In genomic region chr1:170881268-170882265, GRCh38 we compare ENCODE assay signal across 9 cellular contexts. TPM values are rescaled to one million over a fixed set of nuclear protein-coding genes. Genes with fewer than 3 reads are reported as not detected.
DNase-seq lines count a peak whose midpoint lies in the region; ATAC-seq and TF ChIP-seq lines count a peak whose summit lies in the region.
"Had no signal": no experiment of that assay in that cellular context is flagged by ENCODE, and none has a peak within 500 bp of the region (broad histone marks: within the 10 kb centered on the region; RNA-seq: fewer than 3 reads in every experiment).

No MANE protein-coding gene starts in this region.

- no peaks in the 10 kb centered on the region for H3K36me3 ChIP-seq in ACC112 (ENCODE audit: insufficient read depth, low read length)
- H3K36me3 ChIP-seq in GM23248 (ENCODE audit: low read depth): no peaks in the 10 kb centered on the region
- no peaks in the 10 kb centered on the region for H3K36me3 ChIP-seq in PC-9 (ENCODE audit: low read depth)
- no peaks in the 10 kb centered on the region for H3K36me3 ChIP-seq in subcutaneous abdominal adipose tissue (ENCODE audit: control insufficient read depth in 5 of 5, insufficient read depth in 5 of 5, low read length in 5 of 5)

- H3K4me2 ChIP-seq in GM23248 (ENCODE audit: unreplicated experiment): peak overlapping the region; percentile 48
- H3K4me2 ChIP-seq in PC-9: no peak overlapping the region; the same call in 1 of the 2 replicates

- H3K4me3 Mint-ChIP-seq in stimulated activated effector memory CD8-positive, alpha-beta T cell treated with anti-CD3 and anti-CD28 coated beads, Interleukin-12 subunit alpha, Interleukin-12 subunit beta, amount 100 ng/mL, for 72 hours: no peak overlapping the region
- H3K4me3 Mint-ChIP-seq: activated naive CD8-positive, alpha-beta T cell had no signal

- H3K27me3 ChIP-seq in ACC112 (ENCODE audit: insufficient read depth, low read length) (no peaks in the 10 kb centered on the region), GM23248 (replicated peaks; ENCODE audit: insufficient read depth) (no peaks in the 10 kb centered on the region), PC-9 (ENCODE audit: insufficient read depth, low read depth) (no peaks in the 10 kb centered on the region), subcutaneous abdominal adipose tissue (ENCODE audit: control insufficient read depth in 5 of 5, insufficient read depth in 4 of 5, low read length in 5 of 5) (no peaks in the 10 kb centered on the region)

- BruUV-seq in PC-9 (replicated peaks; lab: Mats Ljungman, UMichigan): no TSS peak

- CTCF ChIA-PET in PC-9 (lab: Charles Lee): no interaction called here

- WGBS in GM23248 (ENCODE audit: low coverage in 1 of 2, low lambda C conversion rate in 2 of 2, missing lambda C conversion rate in 2 of 2), 2 experiments: 7 to 8% methylated on average over 5 of the region's 5 CpGs

- peak overlapping the region; percentile 35 for H2AFZ ChIP-seq in ACC112 (ENCODE audit: low read length, unreplicated experiment)
- H2AFZ ChIP-seq in GM23248: peak overlapping the region; percentile 68
- H2AFZ ChIP-seq in PC-9: no peak overlapping the region

- in situ Hi-C loops in GM23248 (cut with MboI): no loop called here

- H3K27ac Mint-ChIP-seq in stimulated activated effector memory CD8-positive, alpha-beta T cell treated with anti-CD3 and anti-CD28 coated beads, Interleukin-12 subunit alpha, Interleukin-12 subunit beta, amount 100 ng/mL, for 72 hours: no peak overlapping the region
- H3K27ac Mint-ChIP-seq: activated naive CD8-positive, alpha-beta T cell had no signal

- TF ChIP-seq CTCF in PC-9 (conservative IDR thresholded peaks at IDR 0.05): peak; percentile 63
- peak; percentile 44 for TF ChIP-seq CTCF in foreskin fibroblast (IDR thresholded peaks at IDR 0.05; ENCODE audit: low read depth, low read length)

- H3K9me3 Mint-ChIP-seq in stimulated activated effector memory CD8-positive, alpha-beta T cell treated with anti-CD3 and anti-CD28 coated beads, Interleukin-12 subunit alpha, Interleukin-12 subunit beta, amount 100 ng/mL, for 72 hours: peaks cover 4% of the 10 kb centered on the region

- peaks cover 22% of the 10 kb centered on the region for H3K4me1 ChIP-seq in ACC112 (ENCODE audit: control insufficient read depth, insufficient read depth, low read length, unreplicated experiment)
- H3K4me1 ChIP-seq in GM23248 (ENCODE audit: insufficient read depth): peaks cover 33% of the 10 kb centered on the region
- no peaks in the 10 kb centered on the region for H3K4me1 ChIP-seq in PC-9 (replicated peaks; ENCODE audit: insufficient read depth)
- no peaks in the 10 kb centered on the region for H3K4me1 ChIP-seq in subcutaneous abdominal adipose tissue (ENCODE audit: control insufficient read depth in 5 of 5, insufficient read depth in 5 of 5, low read length in 5 of 5)

- H3K4me1 Mint-ChIP-seq in stimulated activated effector memory CD8-positive, alpha-beta T cell treated with anti-CD3 and anti-CD28 coated beads, Interleukin-12 subunit alpha, Interleukin-12 subunit beta, amount 100 ng/mL, for 72 hours: no peaks in the 10 kb centered on the region

- intact Hi-C loops in PC-9 (cut with micrococcal nuclease; ENCODE audit: unreplicated experiment): no loop called here

- H3K27ac ChIP-seq in ACC112 (ENCODE audit: low read depth, low read length) (peak overlapping the region; percentile 53), GM23248 (peak overlapping the region; percentile 2; the same call in 1 of the 2 replicates), PC-9 (no peak overlapping the region), subcutaneous abdominal adipose tissue (ENCODE audit: low read depth, low read length) (no peak overlapping the region)

- H3K4me3 ChIP-seq in ACC112 (ENCODE audit: low read depth, low read length) (peak overlapping the region; percentile 59), GM23248 (peak overlapping the region; percentile 47), PC-9 (no peak overlapping the region), foreskin fibroblast (ENCODE audit: low read depth in 1 of 2, low read length in 2 of 2) (peak overlapping the region in 1 of 2 donors; percentile 25), subcutaneous abdominal adipose tissue (ENCODE audit: low read depth in 1 of 5, low read length in 5 of 5) (peak overlapping the region in 3 of 5 donors; percentile 7 to 33 (median 17))

- H3K79me2 ChIP-seq in ACC112 (ENCODE audit: control insufficient read depth, insufficient read depth, low read length, unreplicated experiment): no peaks in the 10 kb centered on the region
- H3K79me2 ChIP-seq in GM23248 (ENCODE audit: insufficient read depth): no peaks in the 10 kb centered on the region
- no peaks in the 10 kb centered on the region for H3K79me2 ChIP-seq in PC-9 (ENCODE audit: low read depth)

- DNase-seq in GM23248: peak; percentile 70
- no peak for DNase-seq in PC-9
- DNase-seq in foreskin fibroblast: peak; percentile 47 to 67
- no peak for DNase-seq in stimulated activated effector memory CD8-positive, alpha-beta T cell treated with anti-CD3 and anti-CD28 coated beads, Interleukin-12 subunit alpha, Interleukin-12 subunit beta, amount 100 ng/mL, for 72 hours (ENCODE audit: low spot score in 2 of 2)
- DNase-seq in NCI-H2029 treated with DMSO at 0.1 percent for 48 hours (lab: John Stamatoyannopoulos, UW): no peak
- no peak for DNase-seq in cerebellum (ENCODE audit: low spot score)

- H3F3A ChIP-seq in GM23248 (ENCODE audit: insufficient read depth) (peaks cover 31% of the 10 kb centered on the region), PC-9 (ENCODE audit: insufficient read depth, low read depth) (no peaks in the 10 kb centered on the region)

- ATAC-seq in stimulated activated effector memory CD8-positive, alpha-beta T cell treated with anti-CD3 and anti-CD28 coated beads, Interleukin-12 subunit alpha, Interleukin-12 subunit beta, amount 100 ng/mL, for 72 hours: no peak

- no peaks in the 10 kb centered on the region for H3K9me3 ChIP-seq in GM23248 (ENCODE audit: low read depth)
- no peaks in the 10 kb centered on the region for H3K9me3 ChIP-seq in PC-9 (ENCODE audit: insufficient read depth, low read depth)
- H3K9me3 ChIP-seq in subcutaneous abdominal adipose tissue (ENCODE audit: control insufficient read depth in 5 of 5, low read length in 5 of 5): peaks cover 0 to 4% (median 0%) of the 10 kb centered on the region in 5 donors

- no peaks in the 10 kb centered on the region for H3K36me3 Mint-ChIP-seq in stimulated activated effector memory CD8-positive, alpha-beta T cell treated with anti-CD3 and anti-CD28 coated beads, Interleukin-12 subunit alpha, Interleukin-12 subunit beta, amount 100 ng/mL, for 72 hours
- H3K36me3 Mint-ChIP-seq: activated naive CD8-positive, alpha-beta T cell had no signal

- H3K9me2 ChIP-seq in GM23248 (ENCODE audit: insufficient read depth) (no peaks in the 10 kb centered on the region), PC-9 (ENCODE audit: insufficient read depth) (no peaks in the 10 kb centered on the region)

- H4K20me1 ChIP-seq in GM23248 (ENCODE audit: insufficient read depth) (no peaks in the 10 kb centered on the region), PC-9 (ENCODE audit: insufficient read depth) (no peaks in the 10 kb centered on the region)

- POLR2A ChIA-PET in PC-9 (lab: Charles Lee; ENCODE audit: unreplicated experiment): no interaction called here

- H3K9ac ChIP-seq in GM23248 (peak overlapping the region; percentile 21; the same call in 1 of the 2 replicates), subcutaneous abdominal adipose tissue (ENCODE audit: low read length in 5 of 5) (no peak overlapping the region)

RNA-seq across cellular contexts. Expression of gene MROH9, which starts 53.8 kb away (rescaled TPM):
- 0.25 TPM in 1 of 2 replicates, not detected in the other for total RNA-seq in GM23248 (2014; rRNA removed; shearing (Covaris generic))
- 0.16 TPM in 1 of 2 replicates, not detected in the other for polyA plus RNA-seq in GM23248 (2016; fragmentation: Nextera tagmentation; extraction: Ambion mirVana)
- not detected in 2 replicates for total RNA-seq in PC-9 (2021)
- not detected for total RNA-seq in cerebellum

Comparison
In these comparisons a context has a peak if more than half of its experiments do, and no peak if none do; other contexts are left out.
1. H3K27ac ChIP-seq: peak in ACC112 (single experiment) and GM23248 (single experiment); none in PC-9 (single experiment) and subcutaneous abdominal adipose tissue (single experiment).
2. DNase-seq: peak in GM23248 (single experiment) and foreskin fibroblast (2 of 2); none in PC-9 (0 of 2), stimulated activated effector memory CD8-positive, alpha-beta T cell treated with anti-CD3 and anti-CD28 coated beads, Interleukin-12 subunit alpha, Interleukin-12 subunit beta, amount 100 ng/mL, for 72 hours (0 of 2), NCI-H2029 treated with DMSO at 0.1 percent for 48 hours (single experiment) and cerebellum (single experiment).